17 cellular contexts compared by ENCODE assay signal in genomic region chr2:146481629-146482028, GRCh38.
DNase-seq lines count a peak whose midpoint lies in the region; ATAC-seq and TF ChIP-seq lines count a peak whose summit lies in the region.
"Had no signal": no experiment of that assay in that cellular context is flagged by ENCODE, and none has a peak within 500 bp of the region (broad histone marks: within the 10 kb centered on the region; RNA-seq: fewer than 3 reads in every experiment).

No MANE protein-coding gene starts in this region.

- DNase-seq in H4 (ENCODE audit: low spot score) (peak; percentile 11), RWPE1 (ENCODE audit: low spot score) (peak; percentile 22), fibroblast of mammary gland (ENCODE audit: low read depth) (peak; percentile 42), skeletal muscle cell (ENCODE audit: low read depth) (peak; percentile 35), stomach (no peak), SKM-1 treated with dmso at 0.1 percent for 144 hours (lab: John Stamatoyannopoulos, UW; ENCODE audit: unreplicated experiment) (no peak), NCI-H1105 (lab: John Stamatoyannopoulos, UW) (no peak)
- DNase-seq: activated B cell treated with CpG ODN at 0.5 μM for 24 hours; activated gamma-delta T cell treated with Interleukin-2 at 50 U/mL for 16 hours; CD4-positive, CD25-positive, alpha-beta regulatory T cell; NCI-H2029; NCI-H524 treated with DMSO at 0.1 percent for 48 hours; stimulated activated CD4-positive, alpha-beta T cell treated with anti-CD3 and anti-CD28 coated beads, Interleukin-4, amount 100 ng/mL, for 4 hours; transverse colon had no signal

- H3K27ac ChIP-seq in RWPE1 (no peak overlapping the region), stomach (no peak overlapping the region)
- H3K27ac ChIP-seq: ascending aorta, transverse colon had no signal

- no peak for TF ChIP-seq EP300 in stomach (IDR thresholded peaks at IDR 0.05)

- CTCF ChIA-PET in RWPE1 (lab: Yijun Ruan, JAX): no interaction called here

- H3K36me3 ChIP-seq in stomach: no peaks in the 10 kb centered on the region
- H3K36me3 ChIP-seq: ascending aorta, transverse colon had no signal

- no peak for TF ChIP-seq POLR2A in stomach (IDR thresholded peaks at IDR 0.05)

- no peaks in the 10 kb centered on the region for H3K27me3 ChIP-seq in stomach
- H3K27me3 ChIP-seq: ascending aorta, transverse colon had no signal

- WGBS in stomach, 5 donors: 79 to 89% (median 82%) methylated on average over 1 of the region's 1 CpG

- H3K4me1 ChIP-seq in stomach: no peaks in the 10 kb centered on the region
- H3K4me1 ChIP-seq: ascending aorta, transverse colon had no signal

- no peak overlapping the region for H3K4me3 ChIP-seq in fibroblast of mammary gland (ENCODE audit: control insufficient read depth, low read depth, low read length)
- no peak overlapping the region for H3K4me3 ChIP-seq in skeletal muscle cell (ENCODE audit: low read depth, low read length)
- no peak overlapping the region for H3K4me3 ChIP-seq in stomach
- H3K4me3 ChIP-seq: ascending aorta, transverse colon had no signal

- POLR2A ChIA-PET in RWPE1 (lab: Yijun Ruan, JAX; ENCODE audit: low non-redundant PET): no interaction called here

- no peaks in the 10 kb centered on the region for H3K9me3 ChIP-seq in stomach
- H3K9me3 ChIP-seq: ascending aorta, transverse colon had no signal

- TF ChIP-seq CTCF in RWPE1 (conservative IDR thresholded peaks at IDR 0.05; ENCODE audit: low read depth): no peak
- no peak for TF ChIP-seq CTCF in fibroblast of mammary gland (conservative IDR thresholded peaks at IDR 0.05; ENCODE audit: control insufficient read depth, insufficient read depth, low read depth, low read length)
- no peak for TF ChIP-seq CTCF in stomach (IDR thresholded peaks at IDR 0.05)

- intact Hi-C loops in stomach (cut with DNase I; ENCODE audit: low total_unique reads): no loop called here

- ATAC-seq in HG02840 (IDR thresholded peaks at IDR 0.05; ENCODE audit: low FRiP score, unreplicated experiment): no peak
- ATAC-seq: Panc1 had no signal

Comparison
In these comparisons a context has a peak if more than half of its experiments do, and no peak if none do; other contexts are left out.
1. DNase-seq: peak in H4 (single experiment), RWPE1 (single experiment), fibroblast of mammary gland (single experiment) and skeletal muscle cell (single experiment); none in stomach (single experiment), SKM-1 treated with dmso at 0.1 percent for 144 hours (single experiment) and NCI-H1105 (single experiment).